16 cellular contexts compared by ENCODE assay signal in the genomic region with DNA sequence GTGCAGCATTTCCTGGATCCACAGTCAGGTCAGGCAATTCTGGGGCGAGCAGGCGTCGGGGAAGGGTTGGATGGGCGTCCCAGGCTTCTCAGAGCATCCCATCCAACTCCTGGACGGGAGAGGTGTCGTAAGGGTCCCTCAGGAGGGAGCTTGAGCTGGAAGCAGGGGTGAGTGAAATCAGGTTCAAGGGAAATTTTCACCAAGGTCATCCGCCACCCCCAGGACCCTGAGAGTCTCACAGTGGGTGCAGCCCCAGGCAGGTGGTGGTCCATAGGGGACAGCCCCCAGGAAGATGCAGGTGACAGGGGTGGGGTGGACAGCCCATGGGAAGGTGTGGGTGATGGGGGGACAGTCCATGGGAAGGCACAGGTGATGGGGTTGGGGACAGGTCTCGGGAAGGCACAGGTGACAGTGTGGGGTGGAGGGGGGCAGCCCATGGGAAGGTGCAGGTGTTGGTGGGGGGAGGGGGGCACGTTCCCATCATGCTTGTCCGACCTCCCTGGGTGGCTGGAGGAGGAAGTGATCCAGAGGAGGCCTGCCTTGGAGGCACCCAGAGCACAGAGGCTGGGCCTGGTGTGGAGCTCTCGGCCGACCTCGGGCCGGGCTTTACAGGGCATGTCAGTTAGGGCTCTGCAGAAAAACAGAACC. TPM values are rescaled to one million over a fixed set of nuclear protein-coding genes. Genes with fewer than 3 reads are reported as not detected.
DNase-seq lines count a peak whose midpoint lies in the region; ATAC-seq, FAIRE-seq and TF ChIP-seq lines count a peak whose summit lies in the region.
"Had no signal": no experiment of that assay in that cellular context is flagged by ENCODE, and none has a peak within 500 bp of the region (broad histone marks: within the 10 kb centered on the region; RNA-seq: fewer than 3 reads in every experiment).

No MANE protein-coding gene starts in this region.

- no peak overlapping the region for H4K5ac ChIP-seq in H9 (ENCODE audit: insufficient read length, low read depth, low read length)

- no peak overlapping the region for H2BK12ac ChIP-seq in H9 (ENCODE audit: insufficient read length, low read depth, low read length)

- H3K4me1 Mint-ChIP-seq in H9, result peaks cover 21 to 33% of the 10 kb centered on the region in 2 experiments

- H2BK15ac ChIP-seq in H9 (ENCODE audit: low read depth, low read length), result no peak overlapping the region

- H3T11ph ChIP-seq in H9 (ENCODE audit: low read length), result no peak overlapping the region

- whole genome bisulfite sequencing in H9 (ENCODE audit: extremely low coverage, insufficient read length, low lambda C conversion rate), result no CpG with 5 or more reads among the region's 14 CpGs

- H3K27me3 Mint-ChIP-seq in H9 (ENCODE audit: low read depth), result peaks cover 45% of the 10 kb centered on the region
- H3K27me3 Mint-ChIP-seq: stimulated activated naive CD8-positive, alpha-beta T cell treated with anti-CD3 and anti-CD28 coated beads, Interleukin-15, Interleukin-2, amounts not matched to agents 100 ng/mL and 50 ng/mL, for 24 hours had no signal

- no peak overlapping the region for H2AFZ ChIP-seq in H9 (ENCODE audit: low read length)
- H2AFZ ChIP-seq: GM23338 had no signal

- peaks cover 22% of the 10 kb centered on the region for H3F3A ChIP-seq in DOHH2 (ENCODE audit: control insufficient read depth, insufficient read depth)

- H3K9me3 ChIP-seq in DOHH2 (ENCODE audit: control insufficient read depth, insufficient read depth, low read length), result no peaks in the 10 kb centered on the region
- no peaks in the 10 kb centered on the region for H3K9me3 ChIP-seq in H9 (ENCODE audit: control insufficient read depth, low read depth, low read length)
- H3K9me3 ChIP-seq in colonic mucosa, result no peaks in the 10 kb centered on the region

- no peak overlapping the region for H3K14ac ChIP-seq in H9 (ENCODE audit: insufficient read depth, low read length)

- H3K4ac ChIP-seq in H9 (ENCODE audit: low read depth, low read length), result no peak overlapping the region

- H2BK5ac ChIP-seq in H9 (ENCODE audit: insufficient read length, low read length), result no peak overlapping the region

- H3K18ac ChIP-seq in H9 (ENCODE audit: insufficient read length, low read depth, low read length), result no peak overlapping the region

- no peak overlapping the region for H4K8ac ChIP-seq in H9 (replicated peaks; ENCODE audit: insufficient read length, low read depth, low read length)

- H3K9me3 Mint-ChIP-seq in H9, result no peaks in the 10 kb centered on the region
- H3K9me3 Mint-ChIP-seq: GM23338 had no signal

- no peak overlapping the region for H3K27ac Mint-ChIP-seq in H9
- H3K27ac Mint-ChIP-seq: brain, GM23338 had no signal

- H3K23me2 ChIP-seq in H9 (ENCODE audit: insufficient read length, low read depth, low read length, poor library complexity, severe bottlenecking), result peaks cover 5% of the 10 kb centered on the region

- no peak for ATAC-seq in HG02973 (IDR thresholded peaks at IDR 0.05; ENCODE audit: unreplicated experiment)
- ATAC-seq in HG03565 (IDR thresholded peaks at IDR 0.05; ENCODE audit: unreplicated experiment), result no peak
- ATAC-seq: GM23338, right cardiac atrium had no signal

- no peak overlapping the region for H2BK20ac ChIP-seq in H9 (ENCODE audit: low read depth, low read length, poor library complexity, severe bottlenecking)

- intact Hi-C loops in colonic mucosa (cut with DNase I), result no loop called here
- intact Hi-C loops in posterior vena cava (cut with DNase I), result no loop called here

- H3K4me3 Mint-ChIP-seq in H9, result no peak overlapping the region
- H3K4me3 Mint-ChIP-seq: brain, GM23338 had no signal

- H3K79me1 ChIP-seq in H9 (ENCODE audit: insufficient read depth, low read depth, low read length, poor library complexity, severe bottlenecking), result no peaks in the 10 kb centered on the region

- no peak overlapping the region for H3K56ac ChIP-seq in H9 (ENCODE audit: insufficient read length, low read depth, low read length)

- H3K36me3 ChIP-seq in DOHH2 (ENCODE audit: control insufficient read depth, low read length) (peaks cover 68% of the 10 kb centered on the region), colonic mucosa (no peaks in the 10 kb centered on the region)

- H3K9ac ChIP-seq in H9 (ENCODE audit: extremely low read depth, insufficient read length, low read length), result no peak overlapping the region
- H3K9ac ChIP-seq in colonic mucosa (ENCODE audit: low read depth in 2 of 2, low read length in 2 of 2), result no peak overlapping the region

- peak overlapping the region; percentile 77 for H3K4me3 ChIP-seq in DOHH2 (ENCODE audit: low read length)
- H3K4me3 ChIP-seq in colonic mucosa, result no peak overlapping the region
- H3K4me3 ChIP-seq: GM23338 had no signal

- H4K20me1 ChIP-seq in DOHH2 (ENCODE audit: control insufficient read depth, insufficient read depth, low read depth, low read length) (no peaks in the 10 kb centered on the region), H9 (ENCODE audit: control insufficient read depth, insufficient read depth, insufficient read length) (no peaks in the 10 kb centered on the region)

- no peak overlapping the region for H3K23ac ChIP-seq in H9 (ENCODE audit: insufficient read length, low read depth, low read length)

- H3K4me2 ChIP-seq in DOHH2 (ENCODE audit: low read length), result peak overlapping the region; percentile 97
- H3K4me2 ChIP-seq in H9 (ENCODE audit: insufficient read depth, insufficient read length, low read length), result no peak overlapping the region
- H3K4me2 ChIP-seq: GM23338 had no signal

- H2BK120ac ChIP-seq in H9 (ENCODE audit: low read depth, low read length, poor library complexity, severe bottlenecking), result no peak overlapping the region

- no peaks in the 10 kb centered on the region for H3K9me2 ChIP-seq in DOHH2 (replicated peaks; ENCODE audit: control insufficient read depth, low read length)

- DNase-seq in H9 (peak; percentile 17), colonic mucosa (peak; percentile 6), posterior vena cava (ENCODE audit: low spot score) (peak; percentile 72), RCC 7860 (ENCODE audit: low spot score) (no peak)
- DNase-seq: CD4-positive, alpha-beta memory T cell; GDM1; NCI-H526 treated with DMSO at 0.1 percent for 48 hours had no signal

- no peak overlapping the region for H4K91ac ChIP-seq in H9 (ENCODE audit: insufficient read length, low read depth, low read length)

- no peak for FAIRE-seq in RCC 7860 (lab: Jason Lieb, UNC)
- FAIRE-seq: frontal cortex, keratinocyte had no signal

- no peak for TF ChIP-seq CTCF in DOHH2 (IDR thresholded peaks at IDR 0.05; ENCODE audit: low read depth, low read length, poor library complexity, severe bottlenecking)
- no peak for TF ChIP-seq CTCF in H9 (conservative IDR thresholded peaks at IDR 0.05)
- TF ChIP-seq CTCF in colonic mucosa (IDR thresholded peaks at IDR 0.05), result no peak

- H3K27ac ChIP-seq in DOHH2 (ENCODE audit: low read depth, low read length) (peak overlapping the region; percentile 84), H9 (ENCODE audit: insufficient read length, low read depth, low read length) (no peak overlapping the region), colonic mucosa (no peak overlapping the region)

- H3K36me3 Mint-ChIP-seq in H9 (ENCODE audit: insufficient read depth in 1 of 3, low read depth in 3 of 3), result no peaks in the 10 kb centered on the region; a peak in 1 of 7 replicates
- H3K36me3 Mint-ChIP-seq: CD4-positive, alpha-beta memory T cell had no signal

- H3K27me3 ChIP-seq in DOHH2 (ENCODE audit: control insufficient read depth, low read length) (no peaks in the 10 kb centered on the region), H9 (ENCODE audit: insufficient read depth, low read length) (peaks cover 2% of the 10 kb centered on the region; the same call in 1 of the 2 replicates), colonic mucosa (peaks cover 8% of the 10 kb centered on the region)

- H2AK5ac ChIP-seq in H9 (ENCODE audit: insufficient read length, low read length), result no peak overlapping the region

- H3K4me1 ChIP-seq in DOHH2 (ENCODE audit: control insufficient read depth, low read length) (peaks cover 92% of the 10 kb centered on the region), H9 (ENCODE audit: insufficient read depth, low read length) (no peaks in the 10 kb centered on the region), colonic mucosa (no peaks in the 10 kb centered on the region)

- peaks cover 57% of the 10 kb centered on the region for H3K79me2 ChIP-seq in DOHH2 (ENCODE audit: control insufficient read depth, low read length)
- H3K79me2 ChIP-seq in H9 (ENCODE audit: insufficient read depth, low read length), result no peaks in the 10 kb centered on the region

RNA-seq across cellular contexts. Expression of gene AHRR, which starts 48.9 kb away (rescaled TPM):
- total RNA-seq in H9 (2021) (1.7 and 2.2 TPM in 2 replicates), colonic mucosa (1 to 10 TPM; 1.9 to 2.1 TPM), posterior vena cava (1 to 10 TPM in 1 of 2 donors, under 1 TPM in 1; 0.69 to 2.9 TPM)
